ENCODE assay signal across 20 cellular contexts in the genomic region with DNA sequence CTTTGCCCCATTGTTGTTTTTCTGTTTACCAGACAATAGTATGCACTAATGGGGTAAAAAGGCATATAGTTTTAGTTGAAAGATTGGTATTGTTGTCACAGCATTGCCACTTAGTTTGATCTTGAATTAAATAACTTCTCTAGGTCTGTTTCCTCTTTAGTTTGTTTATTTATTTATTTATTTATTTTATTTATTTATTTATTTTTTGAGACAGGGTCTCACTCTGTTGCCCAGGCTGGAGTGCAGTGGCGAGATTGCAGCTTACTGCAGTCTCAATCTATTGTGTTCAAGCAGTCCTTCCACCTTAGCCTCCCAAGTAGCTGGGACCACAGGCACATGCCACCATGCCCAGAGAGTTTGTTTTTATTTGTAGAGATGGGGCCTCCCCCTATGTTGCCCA.
DNase-seq lines count a peak whose midpoint lies in the region; ATAC-seq, FAIRE-seq and TF ChIP-seq lines count a peak whose summit lies in the region.
"Had no signal": no experiment of that assay in that cellular context is flagged by ENCODE, and none has a peak within 500 bp of the region (broad histone marks: within the 10 kb centered on the region; RNA-seq: fewer than 3 reads in every experiment).

No MANE protein-coding gene starts in this region.

- no peak for ATAC-seq in HCT116
- ATAC-seq in K562, result no peak
- no peak for ATAC-seq in GM21360 (IDR thresholded peaks at IDR 0.05; ENCODE audit: unreplicated experiment)
- ATAC-seq in HG03378 (IDR thresholded peaks at IDR 0.05; ENCODE audit: unreplicated experiment), result no peak

- WGBS in K562 (ENCODE audit: insufficient coverage, low coverage, missing lambda C conversion rate), result 100% methylated on average over 1 of the region's 1 CpG
- WGBS in trophoblast cell (ENCODE audit: extremely low coverage, insufficient coverage, insufficient read length), result no CpG with 5 or more reads among the region's 1 CpG

- DNase-seq in HCT116 (ENCODE audit: low read depth, low spot score) (no peak), K562 (ENCODE audit: extremely low read depth in 1 of 4, low spot score in 3 of 4) (no peak), trophoblast cell (no peak), COLO668 (lab: John Stamatoyannopoulos, UW; ENCODE audit: unreplicated experiment) (no peak), SIG-M5 (lab: John Stamatoyannopoulos, UW) (no peak)
- DNase-seq: 8988T; BE2C; C1 segment of cervical spinal cord; Caco-2; CD4-positive, CD25-positive, alpha-beta regulatory T cell; CD8-positive, alpha-beta memory T cell; GDM1; Kasumi-1; KG1 had no signal

- H3K4me1 ChIP-seq in ACC112 (ENCODE audit: control insufficient read depth, insufficient read depth, low read length, unreplicated experiment) (peaks cover 20% of the 10 kb centered on the region), HCT116 (ENCODE audit: control insufficient read depth in 1 of 2, insufficient read depth in 2 of 2, low read length in 2 of 2) (peaks cover 10 to 58% of the 10 kb centered on the region in 2 experiments), K562 (replicated peaks in 1 of 2; ENCODE audit: control insufficient read depth in 2 of 2, insufficient read depth in 2 of 2, low read length in 2 of 2) (peaks cover 0 to 3% of the 10 kb centered on the region in 2 experiments; a peak in 3 of 5 replicates), trophoblast cell (ENCODE audit: control insufficient read depth in 1 of 2, insufficient read depth in 2 of 2, low read length in 2 of 2) (no peaks in the 10 kb centered on the region)
- H3K4me1 ChIP-seq: BE2C, Caco-2 had no signal

- no peak overlapping the region for H2BK12ac ChIP-seq in trophoblast cell (ENCODE audit: low read length)

- H3K27ac ChIP-seq in ACC112 (ENCODE audit: low read depth, low read length) (peak overlapping the region; percentile 77), HCT116 (ENCODE audit: low read depth, low read length) (peak overlapping the region; percentile 47; the same call in 1 of the 2 replicates), K562 (ENCODE audit: extremely low read depth, low read depth, low read length) (no peak overlapping the region), trophoblast cell (ENCODE audit: low read depth, low read length) (no peak overlapping the region)

- TF ChIP-seq RAD21 in HCT116 (IDR thresholded peaks at IDR 0.05; ENCODE audit: low read depth) (no peak), K562 (CRISPR knock-in tag; conservative IDR thresholded peaks at IDR 0.05 in 1 of 2, IDR thresholded peaks at IDR 0.05 in 1 of 2) (no peak)

- no peaks in the 10 kb centered on the region for H3K9me2 ChIP-seq in HCT116 (ENCODE audit: insufficient read depth)

- no peak overlapping the region for H3K14ac ChIP-seq in trophoblast cell (ENCODE audit: low read length)

- intact Hi-C loops in HCT116 (cut with micrococcal nuclease), result no loop called here
- intact Hi-C loops in K562 (cut with micrococcal nuclease), result no loop called here

- peak overlapping the region; percentile 55 for H3K4ac ChIP-seq in trophoblast cell (ENCODE audit: low read depth, low read length)

- H3K36me3 ChIP-seq in ACC112 (ENCODE audit: insufficient read depth, low read length) (no peaks in the 10 kb centered on the region), HCT116 (ENCODE audit: control insufficient read depth in 1 of 2, insufficient read depth in 2 of 2, low read length in 2 of 2) (no peaks in the 10 kb centered on the region), K562 (ENCODE audit: control insufficient read depth, insufficient read depth, low read length) (0 out of 3 replicates have a peak, but pooled peaks cover 3% of the 10 kb centered on the region), trophoblast cell (ENCODE audit: control insufficient read depth in 1 of 2, insufficient read depth in 2 of 2, low read length in 2 of 2) (peaks cover 2 to 3% of the 10 kb centered on the region in 2 experiments)
- H3K36me3 ChIP-seq: BE2C had no signal

- BruUV-seq in HCT116 (replicated peaks; lab: Mats Ljungman, UMichigan) (no TSS peak), K562 (replicated peaks; lab: Mats Ljungman, UMichigan) (no TSS peak)

- POLR2A ChIA-PET in HCT116 (lab: Charles Lee) (no interaction called here), K562 (lab: Yijun Ruan, JAX) (no interaction called here)

- H3K27me3 ChIP-seq in ACC112 (ENCODE audit: insufficient read depth, low read length) (no peaks in the 10 kb centered on the region), HCT116 (ENCODE audit: insufficient read depth, low read length) (no peaks in the 10 kb centered on the region), K562 (ENCODE audit: control insufficient read depth in 2 of 2, insufficient read depth in 2 of 2, low read length in 2 of 2) (no peaks in the 10 kb centered on the region), trophoblast cell (ENCODE audit: insufficient read depth, low read length) (no peaks in the 10 kb centered on the region)
- H3K27me3 ChIP-seq: BE2C had no signal

- H3K23ac ChIP-seq in trophoblast cell (ENCODE audit: low read length), result no peak overlapping the region

- no peak overlapping the region for H2BK5ac ChIP-seq in trophoblast cell (ENCODE audit: low read depth, low read length, poor library complexity)

- H3K79me2 ChIP-seq in ACC112 (ENCODE audit: control insufficient read depth, insufficient read depth, low read length, unreplicated experiment) (peaks cover 21% of the 10 kb centered on the region), HCT116 (ENCODE audit: insufficient read depth, low read length) (peaks cover 35% of the 10 kb centered on the region), K562 (ENCODE audit: control insufficient read depth, insufficient read depth, low read length) (peaks cover 60% of the 10 kb centered on the region), trophoblast cell (ENCODE audit: control insufficient read depth, insufficient read depth, low read length, poor library complexity) (peaks cover 1% of the 10 kb centered on the region)

- no peak overlapping the region for H4K8ac ChIP-seq in trophoblast cell (ENCODE audit: low read depth, low read length)

- H2AFZ ChIP-seq in ACC112 (ENCODE audit: low read length, unreplicated experiment) (no peak overlapping the region), HCT116 (ENCODE audit: low read depth, low read length, poor library complexity, severe bottlenecking) (no peak overlapping the region), K562 (ENCODE audit: low read depth, low read length) (no peak overlapping the region), trophoblast cell (ENCODE audit: insufficient read depth, low read length, poor library complexity) (no peak overlapping the region)

- RAD21 ChIA-PET in HCT116 (lab: Charles Lee; ENCODE audit: low non-redundant PET in 1 of 2, low total read pairs in 2 of 2, uncharacterized antibody in 2 of 2, unreplicated experiment in 2 of 2), result no interaction called here

- H3K9ac ChIP-seq in HCT116 (ENCODE audit: low read length) (no peak overlapping the region), K562 (ENCODE audit: insufficient read depth in 1 of 2, low read depth in 2 of 2, low read length in 2 of 2) (no peak overlapping the region), trophoblast cell (ENCODE audit: low read length) (no peak overlapping the region)

- no peak for FAIRE-seq in K562 (lab: Jason Lieb, UNC)
- FAIRE-seq: D721Med, H54, HTR-8/SVneo had no signal

- H3K79me1 ChIP-seq in trophoblast cell (ENCODE audit: low read length), result no peaks in the 10 kb centered on the region

- TF ChIP-seq CTCF in HCT116 (IDR thresholded peaks at IDR 0.05 in 2 of 3, conservative IDR thresholded peaks at IDR 0.05 in 1 of 3; ENCODE audit: borderline replicate concordance in 1 of 3, insufficient read depth in 1 of 3, low read depth in 2 of 3, low read length in 2 of 3) (no peak), K562 (IDR thresholded peaks at IDR 0.05 in 2 of 3, conservative IDR thresholded peaks at IDR 0.05 in 1 of 3; ENCODE audit: insufficient read depth in 2 of 3, low read depth in 1 of 3, low read length in 3 of 3) (no peak)

- TF ChIP-seq POLR2A in HCT116 (IDR thresholded peaks at IDR 0.05; ENCODE audit: borderline replicate concordance, extremely low read depth, insufficient read depth, insufficient read length) (no peak), K562 (conservative IDR thresholded peaks at IDR 0.05) (no peak)

- H3K9me3 ChIP-seq in HCT116 (ENCODE audit: control insufficient read depth in 1 of 2, insufficient read depth in 1 of 2, low read depth in 1 of 2, low read length in 2 of 2), result no peaks in the 10 kb centered on the region
- H3K9me3 ChIP-seq in K562 (replicated peaks; ENCODE audit: control insufficient read depth, insufficient read depth, low read depth, low read length), result no peaks in the 10 kb centered on the region
- no peaks in the 10 kb centered on the region for H3K9me3 ChIP-seq in trophoblast cell (ENCODE audit: insufficient read depth, low read depth, low read length)
- H3K9me3 ChIP-seq: BE2C, Caco-2 had no signal

- no peak overlapping the region for H3K4me3 ChIP-seq in ACC112 (ENCODE audit: low read depth, low read length)
- no peak overlapping the region for H3K4me3 ChIP-seq in HCT116 (replicated peaks in 1 of 2; ENCODE audit: low read depth in 1 of 2, low read length in 2 of 2)
- no peak overlapping the region for H3K4me3 ChIP-seq in K562
- no peak overlapping the region for H3K4me3 ChIP-seq in trophoblast cell (ENCODE audit: low read depth, low read length)

- H4K20me1 ChIP-seq in HCT116 (ENCODE audit: insufficient read depth) (no peaks in the 10 kb centered on the region), K562 (replicated peaks; ENCODE audit: control insufficient read depth, insufficient read depth, low read length) (no peaks in the 10 kb centered on the region)

- no peak overlapping the region for H3K18ac ChIP-seq in trophoblast cell (ENCODE audit: low read length)

- H3K9me1 ChIP-seq in K562 (ENCODE audit: control insufficient read depth, insufficient read depth, low read length), result no peaks in the 10 kb centered on the region

- no peak for TF ChIP-seq EP300 in K562 (IDR thresholded peaks at IDR 0.05; ENCODE audit: low read length)

- no peak overlapping the region for H2BK120ac ChIP-seq in trophoblast cell (ENCODE audit: insufficient read depth, low read length, poor library complexity)

- H4K12ac ChIP-seq in trophoblast cell (ENCODE audit: low read depth, low read length), result no peak overlapping the region

- no peak overlapping the region for H2AK5ac ChIP-seq in trophoblast cell (ENCODE audit: low read length)

- in situ Hi-C loops in K562 (cut with MboI), result no loop called here

- H3K4me2 ChIP-seq in HCT116 (ENCODE audit: low read length) (0 out of 2 replicates have a peak overlapping the region, but pooled peaks have one; percentile 56), K562 (ENCODE audit: insufficient read depth, low read length) (no peak overlapping the region), trophoblast cell (ENCODE audit: low read length) (no peak overlapping the region)

- CTCF ChIA-PET in HCT116 (lab: Charles Lee) (no interaction called here), K562 (lab: Yijun Ruan, JAX; ENCODE audit: low intra/inter-chr PET ratio) (no interaction called here)

- no peak overlapping the region for H4K91ac ChIP-seq in trophoblast cell (ENCODE audit: low read depth, low read length)

TF ChIP-seq in HCT116, 20 proteins besides CTCF, POLR2A, EP300 and RAD21 (continues in another document):
- TF ChIP-seq EZH2phosphoT487 (IDR thresholded peaks at IDR 0.05; ENCODE audit: borderline replicate concordance) (no peak), EZH2 (IDR thresholded peaks at IDR 0.05) (no peak)

TF ChIP-seq in K562, 482 proteins besides CTCF, POLR2A, EP300 and RAD21 (continues in another document):
- TF ChIP-seq DDX20 (tag; IDR thresholded peaks at IDR 0.05; ENCODE audit: low read depth), result no peak
- no peak for TF ChIP-seq EZH2 (IDR thresholded peaks at IDR 0.05; ENCODE audit: borderline replicate concordance, low read depth, low read length)

Comparison
In these comparisons a context has a peak if more than half of its experiments do, and no peak if none do; other contexts are left out.
1. H3K27ac ChIP-seq: peak in ACC112 (single experiment) and HCT116 (single experiment); none in K562 (single experiment) and trophoblast cell (single experiment).